ENCODE assay signal across 21 cellular contexts in genomic region chr11:127680146-127680545, GRCh38.
DNase-seq lines count a peak whose midpoint lies in the region; ATAC-seq, FAIRE-seq and TF ChIP-seq lines count a peak whose summit lies in the region.
"Had no signal": no experiment of that assay in that cellular context is flagged by ENCODE, and none has a peak within 500 bp of the region (broad histone marks: within the 10 kb centered on the region; RNA-seq: fewer than 3 reads in every experiment).

No MANE protein-coding gene starts in this region.

- no peak overlapping the region for H2BK120ac ChIP-seq in neuronal stem cell (ENCODE audit: low read depth, low read length)

- H2AFZ ChIP-seq in HepG2 (ENCODE audit: low read length) (no peak overlapping the region), neuronal stem cell (ENCODE audit: low read length) (peak overlapping the region; percentile 41)

- FAIRE-seq in HepG2 (lab: Jason Lieb, UNC) = no peak
- FAIRE-seq: A549, D721Med, G401.6, GM12891, GM19239 had no signal

- CTCF ChIA-PET in HepG2 (lab: Yijun Ruan, JAX; ENCODE audit: low intra/inter-chr PET ratio, low total read pairs) = no interaction called here

- H3K36me3 ChIP-seq in liver (ENCODE audit: control insufficient read depth in 4 of 4, insufficient read depth in 3 of 4, low read depth in 1 of 4, low read length in 3 of 4) (no peaks in the 10 kb centered on the region), HepG2 (replicated peaks in 1 of 2; ENCODE audit: control insufficient read depth in 1 of 2, insufficient read depth in 2 of 2, low read length in 2 of 2) (no peaks in the 10 kb centered on the region), right lobe of liver (no peaks in the 10 kb centered on the region), neuronal stem cell (replicated peaks in 1 of 2; ENCODE audit: control insufficient read depth in 2 of 2, insufficient read depth in 2 of 2, low read length in 2 of 2) (no peaks in the 10 kb centered on the region)
- H3K36me3 ChIP-seq: BLaER1 treated with 17β-estradiol and CSF1 and Interleukin-3, amounts not matched to agents 10 nM and 100 nM had no signal

- no peak overlapping the region for H2BK5ac ChIP-seq in neuronal stem cell (ENCODE audit: low read length)

- no peaks in the 10 kb centered on the region for H4K20me1 ChIP-seq in HepG2 (ENCODE audit: insufficient read depth, low read length)
- H4K20me1 ChIP-seq: BLaER1 treated with 17β-estradiol and CSF1 and Interleukin-3, amounts not matched to agents 10 nM and 100 nM had no signal

- POLR2A ChIA-PET in HepG2 (lab: Yijun Ruan, JAX) = no interaction called here

- H3K27me3 ChIP-seq in liver (ENCODE audit: control insufficient read depth in 4 of 4, insufficient read depth in 4 of 4, low read length in 3 of 4) (no peaks in the 10 kb centered on the region), HepG2 (ENCODE audit: control insufficient read depth in 1 of 2, insufficient read depth in 2 of 2, low read length in 2 of 2) (no peaks in the 10 kb centered on the region), right lobe of liver (no peaks in the 10 kb centered on the region), neuronal stem cell (ENCODE audit: control insufficient read depth in 3 of 3, insufficient read depth in 3 of 3, low read depth in 1 of 3, low read length in 3 of 3) (no peaks in the 10 kb centered on the region)
- H3K27me3 ChIP-seq: BLaER1 treated with 17β-estradiol and CSF1 and Interleukin-3, amounts not matched to agents 10 nM and 100 nM had no signal

- no peak overlapping the region for H4K8ac ChIP-seq in neuronal stem cell (ENCODE audit: low read depth, low read length)

- TF ChIP-seq RAD21 in liver (IDR thresholded peaks at IDR 0.05) = no peak
- TF ChIP-seq RAD21 in HepG2 (CRISPR knock-in tag; IDR thresholded peaks at IDR 0.05) = no peak

- H2BK12ac ChIP-seq in neuronal stem cell (ENCODE audit: low read length) = no peak overlapping the region

- BruUV-seq in HepG2 (replicated peaks; lab: Mats Ljungman, UMichigan) = no TSS peak

- TF ChIP-seq EP300 in HepG2 (IDR thresholded peaks at IDR 0.05; ENCODE audit: low read depth in 2 of 2, low read length in 2 of 2) = no peak
- no peak for TF ChIP-seq EP300 in HepG2 (CRISPR knock-in tag; IDR thresholded peaks at IDR 0.05; ENCODE audit: borderline replicate concordance)

- H3K9ac ChIP-seq in liver (ENCODE audit: low read depth in 1 of 2, low read length in 2 of 2) (no peak overlapping the region), HepG2 (ENCODE audit: insufficient read depth, low read depth, low read length) (no peak overlapping the region), neuronal stem cell (ENCODE audit: low read depth, low read length, poor library complexity) (no peak overlapping the region)
- H3K9ac ChIP-seq: BLaER1 treated with 17β-estradiol and CSF1 and Interleukin-3, amounts not matched to agents 10 nM and 100 nM had no signal

- H3K9me3 ChIP-seq in liver (ENCODE audit: control insufficient read depth in 4 of 4, low read length in 3 of 4) = no peaks in the 10 kb centered on the region
- H3K9me3 ChIP-seq in HepG2 (ENCODE audit: low read length) = peaks cover 99% of the 10 kb centered on the region
- H3K9me3 ChIP-seq in right lobe of liver = no peaks in the 10 kb centered on the region
- H3K9me3 ChIP-seq in neuronal stem cell (replicated peaks in 1 of 2; ENCODE audit: control insufficient read depth in 2 of 2, insufficient read depth in 1 of 2, low read depth in 1 of 2, low read length in 2 of 2) = no peaks in the 10 kb centered on the region
- H3K9me3 ChIP-seq: A549; BLaER1 treated with 17β-estradiol and CSF1 and Interleukin-3, amounts not matched to agents 10 nM and 100 nM; Caco-2 had no signal

- TF ChIP-seq CTCF in liver (IDR thresholded peaks at IDR 0.05; ENCODE audit: low read depth, low read length, missing input control) (no peak), HepG2 (CRISPR knock-in tag; IDR thresholded peaks at IDR 0.05) (no peak), right lobe of liver (IDR thresholded peaks at IDR 0.05) (no peak)

- H3K4me2 ChIP-seq in HepG2 (ENCODE audit: low read depth, low read length) (no peak overlapping the region), neuronal stem cell (ENCODE audit: insufficient read depth, low read length, poor library complexity, severe bottlenecking) (no peak overlapping the region)
- H3K4me2 ChIP-seq: A549; BLaER1 treated with 17β-estradiol and CSF1 and Interleukin-3, amounts not matched to agents 10 nM and 100 nM had no signal

- no peak overlapping the region for H3K14ac ChIP-seq in neuronal stem cell (ENCODE audit: low read length)

- no peak for ATAC-seq in HepG2
- ATAC-seq in right lobe of liver = peak; percentile 14 to 86 (median 31)
- no peak for ATAC-seq in HG03342 (IDR thresholded peaks at IDR 0.05; ENCODE audit: unreplicated experiment)
- ATAC-seq: A549; CD8-positive, alpha-beta T cell had no signal

- H3K27ac ChIP-seq in liver (ENCODE audit: low read depth in 1 of 2, low read length in 2 of 2) (no peak overlapping the region), HepG2 (ENCODE audit: extremely low read length, insufficient read depth, low read length) (no peak overlapping the region), right lobe of liver (no peak overlapping the region), neuronal stem cell (replicated peaks; ENCODE audit: low read length) (no peak overlapping the region)
- H3K27ac ChIP-seq: 22Rv1; A549; BLaER1 treated with 17β-estradiol and CSF1 and Interleukin-3, amounts not matched to agents 10 nM and 100 nM; C4-2B had no signal

- in situ Hi-C loops in HepG2 (cut with HindIII; ENCODE audit: extremely low pct_ligation_motif_present, low pct_unique_long_range_greater_than_20kb) = no loop called here

- H2BK15ac ChIP-seq in neuronal stem cell (ENCODE audit: low read length) = no peak overlapping the region

- no peak overlapping the region for H4K91ac ChIP-seq in neuronal stem cell (ENCODE audit: low read depth, low read length, poor library complexity)

- H3K4me1 ChIP-seq in liver (ENCODE audit: control insufficient read depth in 4 of 4, insufficient read depth in 4 of 4, low read length in 3 of 4) = peaks cover 0 to 11% (median under 1%) of the 10 kb centered on the region in 4 donors
- no peaks in the 10 kb centered on the region for H3K4me1 ChIP-seq in HepG2 (ENCODE audit: insufficient read depth, low read length)
- H3K4me1 ChIP-seq in right lobe of liver = no peaks in the 10 kb centered on the region
- H3K4me1 ChIP-seq in neuronal stem cell (ENCODE audit: control insufficient read depth in 2 of 2, insufficient read depth in 1 of 2, low read depth in 1 of 2, low read length in 2 of 2) = peaks cover 5 to 18% of the 10 kb centered on the region in 2 donors
- H3K4me1 ChIP-seq: A549, Caco-2 had no signal

- intact Hi-C loops in HepG2 (cut with micrococcal nuclease; ENCODE audit: unreplicated experiment) = no loop called here
- intact Hi-C loops in right lobe of liver (cut with DNase I) = no loop called here

- TF ChIP-seq POLR2A in HepG2 (IDR thresholded peaks at IDR 0.05; ENCODE audit: insufficient read depth in 1 of 2, low read depth in 2 of 2, low read length in 2 of 2) (no peak), right lobe of liver (IDR thresholded peaks at IDR 0.05) (no peak)

- 47% methylated on average over 4 of the region's 4 CpGs for WGBS in liver
- WGBS in HepG2 (ENCODE audit: low lambda C conversion rate) = 6% methylated on average over 4 of the region's 4 CpGs
- 34% methylated on average over 4 of the region's 4 CpGs for WGBS in right lobe of liver (ENCODE audit: insufficient coverage, low coverage, low lambda C conversion rate, missing lambda C conversion rate)
- no CpG with 5 or more reads among the region's 4 CpGs for WGBS in neuronal stem cell (ENCODE audit: extremely low coverage in 2 of 2, insufficient read length in 2 of 2, insufficient replicate concordance in 1 of 2), 2 donors

- H3K79me1 ChIP-seq in neuronal stem cell (ENCODE audit: low read depth, low read length) = no peaks in the 10 kb centered on the region

- H3K4me3 ChIP-seq in liver (ENCODE audit: low read depth in 1 of 3, low read length in 3 of 3) (no peak overlapping the region), HepG2 (replicated peaks in 1 of 3; ENCODE audit: insufficient read depth in 1 of 3, low read depth in 2 of 3, low read length in 3 of 3) (no peak overlapping the region), right lobe of liver (no peak overlapping the region), neuronal stem cell (ENCODE audit: low read length in 2 of 2) (no peak overlapping the region)
- H3K4me3 ChIP-seq: A549; BLaER1 treated with 17β-estradiol and CSF1 and Interleukin-3, amounts not matched to agents 10 nM and 100 nM had no signal

- H3K79me2 ChIP-seq in HepG2 (ENCODE audit: insufficient read depth, low read length) = no peaks in the 10 kb centered on the region

- H3K23ac ChIP-seq in neuronal stem cell (ENCODE audit: low read depth, low read length, poor library complexity) = no peak overlapping the region

- no peak overlapping the region for H2AK5ac ChIP-seq in neuronal stem cell (ENCODE audit: low read depth, low read length)

- no peak overlapping the region for H3K18ac ChIP-seq in neuronal stem cell (ENCODE audit: low read length)

- no peak for DNase-seq in HepG2 (ENCODE audit: low spot score)
- DNase-seq in right lobe of liver = no peak
- no peak for DNase-seq in neuronal stem cell (ENCODE audit: low spot score)
- DNase-seq in SW480 (ENCODE audit: low spot score) = no peak
- DNase-seq: AML-193; Caco-2; Calu3; CD4-positive, alpha-beta T cell; CD8-positive, alpha-beta T cell; DMS79 treated with DMSO at 0.1 percent for 48 hours; GF-D8 had no signal

- H3K4ac ChIP-seq in neuronal stem cell (ENCODE audit: low read length) = no peak overlapping the region

TF ChIP-seq in liver, 16 proteins besides CTCF, POLR2A, EP300 and RAD21:
- no peak for TF ChIP-seq NR2F2 (IDR thresholded peaks at IDR 0.05)
- TF ChIP-seq HNF4A (conservative IDR thresholded peaks at IDR 0.05) = peak; percentile 16 to 59
TF ChIP-seq in liver: peak in this region for 1.

TF ChIP-seq in HepG2, 621 proteins besides CTCF, POLR2A, EP300 and RAD21 (continues in another document):
- no peak for TF ChIP-seq ZNF510 (CRISPR knock-in tag; IDR thresholded peaks at IDR 0.05; ENCODE audit: low read depth)
- TF ChIP-seq SOX6 (IDR thresholded peaks at IDR 0.05) = no peak
- TF ChIP-seq SOX6 (CRISPR knock-in tag; IDR thresholded peaks at IDR 0.05) = no peak
- no peak for TF ChIP-seq THAP8 (CRISPR knock-in tag; IDR thresholded peaks at IDR 0.05; ENCODE audit: borderline replicate concordance)
- no peak for TF ChIP-seq KLF13 (CRISPR knock-in tag; IDR thresholded peaks at IDR 0.05)
- TF ChIP-seq ZNF446 (CRISPR knock-in tag; IDR thresholded peaks at IDR 0.05) = no peak

Comparison
In these comparisons a context has a peak if more than half of its experiments do, and no peak if none do; other contexts are left out.
1. ATAC-seq: peak in right lobe of liver (4 of 4); none in HepG2 (single experiment) and HG03342 (single experiment).